ENCODE assay signal across 9 cellular contexts in the genomic region with DNA sequence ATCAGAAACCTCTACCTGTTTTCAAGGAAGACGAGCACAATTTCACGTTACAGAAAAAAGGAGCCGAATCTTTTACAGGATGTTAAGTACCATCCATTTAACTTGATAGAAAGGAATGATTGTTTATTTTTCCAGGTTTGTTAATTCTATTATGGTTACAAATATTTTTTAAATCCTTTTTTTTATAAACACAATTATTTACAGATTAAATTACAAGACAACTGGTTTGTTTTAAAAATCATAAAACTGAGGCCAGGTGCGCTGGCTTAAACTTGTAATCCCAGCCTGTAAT. TPM values are rescaled to one million over a fixed set of nuclear protein-coding genes. Genes with fewer than 3 reads are reported as not detected.
A peak's percentile ranks its signal among the peaks of the same experiment; 100 is the strongest.
DNase-seq lines count a peak whose midpoint lies in the region; ATAC-seq and TF ChIP-seq lines count a peak whose summit lies in the region.
"Had no signal": no experiment of that assay in that cellular context is flagged by ENCODE, and none has a peak within 500 bp of the region (broad histone marks: within the 10 kb centered on the region; RNA-seq: fewer than 3 reads in every experiment).

No MANE protein-coding gene starts in this region.

- peaks cover 8% of the 10 kb centered on the region for H3K27me3 Mint-ChIP-seq in activated naive CD4-positive, alpha-beta T cell treated with anti-CD3 and anti-CD28 coated beads for 36 hours (ENCODE audit: low read depth)
- H3K27me3 Mint-ChIP-seq in T-helper 17 cell: no peaks in the 10 kb centered on the region
- H3K27me3 Mint-ChIP-seq in stimulated activated memory B cell treated with anti-CD40 and anti-IgM and Interleukin-4, amounts not matched to agents 10 μg/mL and 1 μg/mL and 100 μg/mL, for 72 hours: no peaks in the 10 kb centered on the region

- H3K27ac Mint-ChIP-seq in activated naive CD4-positive, alpha-beta T cell treated with anti-CD3 and anti-CD28 coated beads for 36 hours: peak overlapping the region; percentile 95
- H3K27ac Mint-ChIP-seq in T-helper 17 cell: peak overlapping the region; percentile 93
- peak overlapping the region; percentile 56 for H3K27ac Mint-ChIP-seq in stimulated activated memory B cell treated with anti-CD40 and anti-IgM and Interleukin-4, amounts not matched to agents 10 μg/mL and 1 μg/mL and 100 μg/mL, for 72 hours

- no peak for ATAC-seq in T-helper 17 cell
- no peak for ATAC-seq in gastroesophageal sphincter
- no peak for ATAC-seq in stimulated activated memory B cell treated with anti-CD40 and anti-IgM and Interleukin-4, amounts not matched to agents 10 μg/mL and 1 μg/mL and 100 μg/mL, for 72 hours
- ATAC-seq in GM19328 (IDR thresholded peaks at IDR 0.05; ENCODE audit: unreplicated experiment): no peak

- 15 to 19% methylated on average over 4 of the region's 4 CpGs for whole genome bisulfite sequencing in gastroesophageal sphincter (ENCODE audit: low coverage in 1 of 2), 2 donors

- TF ChIP-seq EP300 in gastroesophageal sphincter (IDR thresholded peaks at IDR 0.05): no peak

- CTCF ChIA-PET in activated naive CD4-positive, alpha-beta T cell treated with anti-CD3 and anti-CD28 coated beads for 36 hours (lab: Charles Lee): interaction anchor here (1.1 kb wide), 1 partner anchor 75 kb away, joined by 3 read pairs; no protein-coding TSS in a partner anchor

- H3K4me1 ChIP-seq in gastroesophageal sphincter: peaks cover 0 to 49% (median 3%) of the 10 kb centered on the region in 3 donors

- H3K4me1 Mint-ChIP-seq in activated naive CD4-positive, alpha-beta T cell treated with anti-CD3 and anti-CD28 coated beads for 36 hours (ENCODE audit: low read depth): peaks cover 28% of the 10 kb centered on the region
- H3K4me1 Mint-ChIP-seq in T-helper 17 cell: peaks cover 26% of the 10 kb centered on the region
- peaks cover 39% of the 10 kb centered on the region for H3K4me1 Mint-ChIP-seq in stimulated activated memory B cell treated with anti-CD40 and anti-IgM and Interleukin-4, amounts not matched to agents 10 μg/mL and 1 μg/mL and 100 μg/mL, for 72 hours

- peak overlapping the region; percentile 83 for H3K4me3 Mint-ChIP-seq in activated naive CD4-positive, alpha-beta T cell treated with anti-CD3 and anti-CD28 coated beads for 36 hours
- H3K4me3 Mint-ChIP-seq in T-helper 17 cell: peak overlapping the region; percentile 87
- H3K4me3 Mint-ChIP-seq in stimulated activated memory B cell treated with anti-CD40 and anti-IgM and Interleukin-4, amounts not matched to agents 10 μg/mL and 1 μg/mL and 100 μg/mL, for 72 hours: peak overlapping the region; percentile 69

- TF ChIP-seq POLR2A in gastroesophageal sphincter (IDR thresholded peaks at IDR 0.05): no peak

- peak overlapping the region in 3 of 4 donors; percentile 64 to 78 (median 77) for H3K27ac ChIP-seq in gastroesophageal sphincter

- H3K27me3 ChIP-seq in gastroesophageal sphincter: no peaks in the 10 kb centered on the region

- peak overlapping the region in 1 of 2 donors; percentile 66 for H3K4me3 ChIP-seq in gastroesophageal sphincter

- peaks cover 2% of the 10 kb centered on the region for H3K9me3 Mint-ChIP-seq in activated naive CD4-positive, alpha-beta T cell treated with anti-CD3 and anti-CD28 coated beads for 36 hours
- H3K9me3 Mint-ChIP-seq in stimulated activated memory B cell treated with anti-CD40 and anti-IgM and Interleukin-4, amounts not matched to agents 10 μg/mL and 1 μg/mL and 100 μg/mL, for 72 hours: peaks cover 6% of the 10 kb centered on the region

- H3K36me3 Mint-ChIP-seq in activated naive CD4-positive, alpha-beta T cell treated with anti-CD3 and anti-CD28 coated beads for 36 hours (ENCODE audit: low read depth): peaks cover 4% of the 10 kb centered on the region
- no peaks in the 10 kb centered on the region for H3K36me3 Mint-ChIP-seq in T-helper 17 cell (ENCODE audit: low read depth)
- no peaks in the 10 kb centered on the region for H3K36me3 Mint-ChIP-seq in stimulated activated memory B cell treated with anti-CD40 and anti-IgM and Interleukin-4, amounts not matched to agents 10 μg/mL and 1 μg/mL and 100 μg/mL, for 72 hours

- H3K9me3 ChIP-seq in T-helper 17 cell (ENCODE audit: control insufficient read depth, low read length, poor library complexity, severe bottlenecking) (no peaks in the 10 kb centered on the region), gastroesophageal sphincter (peaks cover 0 to 9% (median 0%) of the 10 kb centered on the region in 3 donors)

- no peak for TF ChIP-seq CTCF in gastroesophageal sphincter (IDR thresholded peaks at IDR 0.05)

- no peak for DNase-seq in activated naive CD4-positive, alpha-beta T cell treated with anti-CD3 and anti-CD28 coated beads for 36 hours
- no peak for DNase-seq in activated naive CD4-positive, alpha-beta T cell treated with anti-CD3 and anti-CD28 coated beads, Interleukin-2, amount 50 U/mL, for 16 hours
- DNase-seq in T-helper 17 cell: no peak
- no peak for DNase-seq in islet precursor cell
- no peak for DNase-seq in NCI-H2196 (lab: John Stamatoyannopoulos, UW; ENCODE audit: unreplicated experiment)

- intact Hi-C loops in activated naive CD4-positive, alpha-beta T cell treated with anti-CD3 and anti-CD28 coated beads for 36 hours (cut with micrococcal nuclease): loop anchor here (5.0 to 10.0 kb wide), 2 partner anchors 238 to 424 kb away; a partner anchor contains a TSS

- no peaks in the 10 kb centered on the region for H3K36me3 ChIP-seq in gastroesophageal sphincter

RNA-seq across cellular contexts. Expression of a gene that starts 18.2 kb away (rescaled TPM):
- total RNA-seq in activated naive CD4-positive, alpha-beta T cell treated with anti-CD3 and anti-CD28 coated beads for 36 hours: 1 to 10 TPM; 6.1 to 6.5 TPM
- total RNA-seq in T-helper 17 cell (1 to 10 TPM; 3.1 to 3.4 TPM), gastroesophageal sphincter (10 to 100 TPM in 2 of 4 donors, 1 to 10 TPM in 2; 3.6 to 22.3 (median 12.2) TPM)

RNA-seq across cellular contexts. Expression of a gene that starts 35.0 kb away (rescaled TPM):
- not detected for total RNA-seq in activated naive CD4-positive, alpha-beta T cell treated with anti-CD3 and anti-CD28 coated beads for 36 hours
- total RNA-seq in T-helper 17 cell (not detected), gastroesophageal sphincter (not detected)

RNA-seq across cellular contexts. Expression of a gene that starts 40.6 kb away (rescaled TPM):
- total RNA-seq in activated naive CD4-positive, alpha-beta T cell treated with anti-CD3 and anti-CD28 coated beads for 36 hours: under 1 TPM in 1 of 2 experiments, not detected in 1; 0.25 TPM
- total RNA-seq in T-helper 17 cell (not detected), gastroesophageal sphincter (10 to 100 TPM; 11.6 to 25.8 (median 20.4) TPM)

RNA-seq across cellular contexts. Expression of a gene that starts 53.9 kb away (rescaled TPM):
- total RNA-seq in activated naive CD4-positive, alpha-beta T cell treated with anti-CD3 and anti-CD28 coated beads for 36 hours: under 1 TPM in 1 of 2 experiments, not detected in 1; 0.26 TPM
- total RNA-seq in T-helper 17 cell: under 1 TPM; 0.12 to 0.26 TPM
- total RNA-seq in gastroesophageal sphincter: 1 to 10 TPM in 1 of 4 donors, not detected in 3; 1.7 TPM
- total RNA-seq: H4 had no signal

Comparison
In these comparisons a context has a peak if more than half of its experiments do, and no peak if none do; other contexts are left out.
1. RNA of a gene that starts 40.6 kb away (total RNA-seq): 11.6 to 25.8 TPM in gastroesophageal sphincter; 0.25 TPM in activated naive CD4-positive, alpha-beta T cell treated with anti-CD3 and anti-CD28 coated beads for 36 hours and not detected in T-helper 17 cell; every median in the first group is over 10 times any median in the second.
2. Peak in every context shown above with its lines, with median percentiles within 50 percentile points of each other: H3K27ac Mint-ChIP-seq and H3K4me3 Mint-ChIP-seq.